9 cellular contexts compared by ENCODE assay signal in genomic region chr17:47695664-47696376, GRCh38. TPM values are rescaled to one million over a fixed set of nuclear protein-coding genes. Genes with fewer than 3 reads are reported as not detected.
A peak's percentile ranks its signal among the peaks of the same experiment; 100 is the strongest.
DNase-seq lines count a peak whose midpoint lies in the region; ATAC-seq and TF ChIP-seq lines count a peak whose summit lies in the region.
"Had no signal": no experiment of that assay in that cellular context is flagged by ENCODE, and none has a peak within 500 bp of the region (broad histone marks: within the 10 kb centered on the region; RNA-seq: fewer than 3 reads in every experiment).

No MANE protein-coding gene starts in this region.

- POLR2A ChIA-PET in AG04450 (lab: Yijun Ruan, JAX) = no interaction called here

- H3K27ac Mint-ChIP-seq in dendritic cell treated with granulocyte-macrophage colony-stimulating factor and Interleukin-4, amounts not matched to agents 40 ng/mL and 50 ng/mL, for 4 days = peak overlapping the region; percentile 94
- H3K27ac Mint-ChIP-seq in naive B cell = peak overlapping the region in 2 of 6 donors; percentile 84 to 85

- H3K27me3 ChIP-seq in AG04450 (ENCODE audit: control insufficient read depth, insufficient read depth, low read length) = no peaks in the 10 kb centered on the region
- no peaks in the 10 kb centered on the region for H3K27me3 ChIP-seq in HL-60 (ENCODE audit: insufficient read depth, poor library complexity, severe bottlenecking)

- CTCF ChIA-PET in AG04450 (lab: Charles Lee) = no interaction called here

- ATAC-seq in naive B cell (ENCODE audit: low read depth in 2 of 2) (no peak), GM21381 (IDR thresholded peaks at IDR 0.05; ENCODE audit: unreplicated experiment) (no peak)

- DNase-seq in AG04450 (ENCODE audit: low read depth, low spot score) (no peak), HL-60 (ENCODE audit: low read depth in 1 of 2, low spot score in 1 of 2) (no peak), naive B cell (no peak), DMS79 (lab: John Stamatoyannopoulos, UW) (no peak), GM19240 (ENCODE audit: insufficient read length, low spot score) (no peak), NK-92 (lab: John Stamatoyannopoulos, UW; ENCODE audit: unreplicated experiment) (no peak)

- peaks cover 61% of the 10 kb centered on the region for H3K4me1 Mint-ChIP-seq in dendritic cell treated with granulocyte-macrophage colony-stimulating factor and Interleukin-4, amounts not matched to agents 40 ng/mL and 50 ng/mL, for 4 days (ENCODE audit: low read depth)
- H3K4me1 Mint-ChIP-seq in naive B cell = peaks cover 41 to 44% (median 42%) of the 10 kb centered on the region in 3 donors

- no peak for TF ChIP-seq CTCF in AG04450 (IDR thresholded peaks at IDR 0.05; ENCODE audit: low read depth, low read length)
- TF ChIP-seq CTCF in HL-60 (IDR thresholded peaks at IDR 0.05; ENCODE audit: insufficient read depth, low read length) = no peak

- intact Hi-C loops in dendritic cell treated with granulocyte-macrophage colony-stimulating factor and Interleukin-4, amounts not matched to agents 40 ng/mL and 50 ng/mL, for 4 days (cut with micrococcal nuclease) = no loop called here

- H3K9me3 Mint-ChIP-seq in dendritic cell treated with granulocyte-macrophage colony-stimulating factor and Interleukin-4, amounts not matched to agents 40 ng/mL and 50 ng/mL, for 4 days = no peaks in the 10 kb centered on the region
- H3K9me3 Mint-ChIP-seq in naive B cell = no peaks in the 10 kb centered on the region

- H3K27me3 Mint-ChIP-seq in dendritic cell treated with granulocyte-macrophage colony-stimulating factor and Interleukin-4, amounts not matched to agents 40 ng/mL and 50 ng/mL, for 4 days = peaks cover 19% of the 10 kb centered on the region
- H3K27me3 Mint-ChIP-seq in naive B cell = no peaks in the 10 kb centered on the region

- H3K4me3 ChIP-seq in AG04450 (ENCODE audit: low read depth, low read length) (peak overlapping the region; percentile 65), HL-60 (replicated peaks; ENCODE audit: insufficient read depth, low read length) (peak overlapping the region; percentile 71)

- H3K27ac ChIP-seq in AG04450 (ENCODE audit: low read depth, low read length) (no peak overlapping the region), HL-60 (replicated peaks) (peak overlapping the region; percentile 90)
- H3K27ac ChIP-seq: KMS-11 had no signal

- H3K4me3 Mint-ChIP-seq in dendritic cell treated with granulocyte-macrophage colony-stimulating factor and Interleukin-4, amounts not matched to agents 40 ng/mL and 50 ng/mL, for 4 days = peak overlapping the region; percentile 86
- H3K4me3 Mint-ChIP-seq in naive B cell = peak overlapping the region; percentile 52 to 100 (median 92)

- peaks cover 67% of the 10 kb centered on the region for H3K36me3 Mint-ChIP-seq in dendritic cell treated with granulocyte-macrophage colony-stimulating factor and Interleukin-4, amounts not matched to agents 40 ng/mL and 50 ng/mL, for 4 days (ENCODE audit: low read depth)
- no peaks in the 10 kb centered on the region for H3K36me3 Mint-ChIP-seq in naive B cell

- no peaks in the 10 kb centered on the region for H3K9me3 ChIP-seq in AG04450 (ENCODE audit: control insufficient read depth, insufficient read depth, low read length)

RNA-seq across cellular contexts. Expression of gene TBKBP1, which starts 1.9 kb away (rescaled TPM):
- polyA plus RNA-seq in AG04450 (2011; rRNA removed) (4.8 and 5.5 TPM in 2 replicates), naive B cell (ENCODE audit: low read depth in 6 of 6) (under 1 TPM in 4 of 6 donors, not detected in 2; 0.09 to 0.97 (median 0.24) TPM)
- polyA minus RNA-seq in AG04450 (2011; rRNA and poly(A)+ RNA removed) = 3.9 and 7.1 TPM in 2 replicates

RNA-seq across cellular contexts. Expression of gene TBX21, which starts 37.2 kb away (rescaled TPM):
- polyA plus RNA-seq in AG04450 (2011; rRNA removed) (not detected in 2 replicates), naive B cell (ENCODE audit: low read depth in 6 of 6) (1 to 10 TPM in 4 of 6 donors, under 1 TPM in 2; 0.11 to 2.9 (median 2.0) TPM)
- not detected in 2 replicates for polyA minus RNA-seq in AG04450 (2011; rRNA and poly(A)+ RNA removed)

RNA-seq across cellular contexts. Expression of gene KPNB1, which starts 46.1 kb away (rescaled TPM):
- polyA plus RNA-seq in AG04450 (2011; rRNA removed) (207 and 212 TPM in 2 replicates), naive B cell (ENCODE audit: low read depth in 6 of 6) (10 to 100 TPM in 5 of 6 donors, 1 to 10 TPM in 1; 6.4 to 33.5 (median 30.6) TPM)
- polyA minus RNA-seq in AG04450 (2011; rRNA and poly(A)+ RNA removed) = 250 and 270 TPM in 2 replicates
